9 cellular contexts compared by ENCODE assay signal in genomic region chr3:41202075-41202833, GRCh38. TPM values are rescaled to one million over a fixed set of nuclear protein-coding genes. Genes with fewer than 3 reads are reported as not detected.
DNase-seq lines count a peak whose midpoint lies in the region; ATAC-seq and TF ChIP-seq lines count a peak whose summit lies in the region.
"Had no signal": no experiment of that assay in that cellular context is flagged by ENCODE, and none has a peak within 500 bp of the region (broad histone marks: within the 10 kb centered on the region; RNA-seq: fewer than 3 reads in every experiment).

No MANE protein-coding gene starts in this region.

- H3K27me3 ChIP-seq in kidney epithelial cell (ENCODE audit: control insufficient read depth, insufficient read depth, low read length): no peaks in the 10 kb centered on the region
- no peaks in the 10 kb centered on the region for H3K27me3 ChIP-seq in thyroid gland

- no peak for DNase-seq in activated T-cell treated with anti-CD3 and anti-CD28 coated beads, Interleukin-2, amount 50 U/mL, for 4 hours
- DNase-seq in activated T-cell treated with anti-CD3 and anti-CD28 coated beads, Interleukin-2, amount 50 U/mL, for 48 hours: no peak
- DNase-seq in activated naive CD8-positive, alpha-beta T cell treated with anti-CD3 and anti-CD28 coated beads, Interleukin-2, amount 10 ng/mL, durations not matched to agents 7 days and 5 days: no peak
- DNase-seq in kidney epithelial cell (ENCODE audit: low read depth) (no peak), thyroid gland (no peak), dedifferentiated amniotic fluid mesenchymal stem cell (ENCODE audit: extremely low spot score) (no peak), NCI-H146 treated with DMSO at 0.1 percent for 48 hours (lab: John Stamatoyannopoulos, UW; ENCODE audit: unreplicated experiment) (no peak), NCI-H748 treated with DMSO at 0.1 percent for 48 hours (lab: John Stamatoyannopoulos, UW) (no peak)
- DNase-seq: NK-92 treated with Interleukin-12 subunit alpha and Interleukin-12 subunit beta, amount 100 ng/mL, for 24 hours had no signal

- TF ChIP-seq CTCF in kidney epithelial cell (IDR thresholded peaks at IDR 0.05; ENCODE audit: insufficient read depth, low read length, poor library complexity, severe bottlenecking) (no peak), thyroid gland (IDR thresholded peaks at IDR 0.05) (no peak)

- no peak overlapping the region for H3K27ac Mint-ChIP-seq in activated naive CD8-positive, alpha-beta T cell treated with anti-CD3 and anti-CD28 coated beads, Interleukin-2, amount 10 ng/mL, durations not matched to agents 7 days and 5 days

- POLR2A ChIA-PET in activated naive CD8-positive, alpha-beta T cell treated with anti-CD3 and anti-CD28 coated beads, Interleukin-2, amount 10 ng/mL, durations not matched to agents 7 days and 5 days (lab: Charles Lee): interaction anchor here (0.7 kb wide), 1 partner anchor 234 kb away, joined by 4 read pairs; no protein-coding TSS in a partner anchor

- H3K4me1 ChIP-seq in thyroid gland: peaks cover 48 to 54% of the 10 kb centered on the region in 2 donors

- H3K36me3 Mint-ChIP-seq in activated T-cell treated with anti-CD3 and anti-CD28 coated beads, Interleukin-2, amount 50 U/mL, for 4 hours (ENCODE audit: insufficient read depth): peaks cover 5% of the 10 kb centered on the region
- H3K36me3 Mint-ChIP-seq in activated naive CD8-positive, alpha-beta T cell treated with anti-CD3 and anti-CD28 coated beads, Interleukin-2, amount 10 ng/mL, durations not matched to agents 7 days and 5 days: peaks cover 4% of the 10 kb centered on the region

- H3K27ac ChIP-seq in thyroid gland: peak overlapping the region; percentile 99

- no peaks in the 10 kb centered on the region for H3K27me3 Mint-ChIP-seq in activated T-cell treated with anti-CD3 and anti-CD28 coated beads, Interleukin-2, amount 50 U/mL, for 4 hours (ENCODE audit: low read depth)
- peaks cover 3% of the 10 kb centered on the region for H3K27me3 Mint-ChIP-seq in activated naive CD8-positive, alpha-beta T cell treated with anti-CD3 and anti-CD28 coated beads, Interleukin-2, amount 10 ng/mL, durations not matched to agents 7 days and 5 days

- H3K9me3 Mint-ChIP-seq in activated T-cell treated with anti-CD3 and anti-CD28 coated beads, Interleukin-2, amount 50 U/mL, for 4 hours: no peaks in the 10 kb centered on the region
- H3K9me3 Mint-ChIP-seq in activated naive CD8-positive, alpha-beta T cell treated with anti-CD3 and anti-CD28 coated beads, Interleukin-2, amount 10 ng/mL, durations not matched to agents 7 days and 5 days: no peaks in the 10 kb centered on the region

- H3K4me3 ChIP-seq in kidney epithelial cell (ENCODE audit: low read depth, low read length) (peak overlapping the region; percentile 99), thyroid gland (replicated peaks in 1 of 3) (peak overlapping the region in 1 of 3 donors; percentile 97)

- H3K36me3 ChIP-seq in kidney epithelial cell (ENCODE audit: control insufficient read depth, insufficient read depth, low read length) (no peaks in the 10 kb centered on the region), thyroid gland (no peaks in the 10 kb centered on the region)

- intact Hi-C loops in thyroid gland (cut with DNase I): loop anchor here (10.0 kb wide), 1 partner anchor 617 kb away; no protein-coding TSS in a partner anchor

- H3K4me3 Mint-ChIP-seq in activated T-cell treated with anti-CD3 and anti-CD28 coated beads, Interleukin-2, amount 50 U/mL, for 4 hours: peak overlapping the region; percentile 92
- peak overlapping the region; percentile 65 for H3K4me3 Mint-ChIP-seq in activated naive CD8-positive, alpha-beta T cell treated with anti-CD3 and anti-CD28 coated beads, Interleukin-2, amount 10 ng/mL, durations not matched to agents 7 days and 5 days

- no peaks in the 10 kb centered on the region for H3K9me3 ChIP-seq in thyroid gland

- no peak for ATAC-seq in activated T-cell treated with anti-CD3 and anti-CD28 coated beads, Interleukin-2, amount 50 U/mL, for 4 hours
- no peak for ATAC-seq in activated naive CD8-positive, alpha-beta T cell treated with anti-CD3 and anti-CD28 coated beads, Interleukin-2, amount 10 ng/mL, durations not matched to agents 7 days and 5 days (ENCODE audit: low read depth)

- peaks cover 67% of the 10 kb centered on the region for H3K4me1 Mint-ChIP-seq in activated T-cell treated with anti-CD3 and anti-CD28 coated beads, Interleukin-2, amount 50 U/mL, for 4 hours (ENCODE audit: low read depth)
- peaks cover 28% of the 10 kb centered on the region for H3K4me1 Mint-ChIP-seq in activated naive CD8-positive, alpha-beta T cell treated with anti-CD3 and anti-CD28 coated beads, Interleukin-2, amount 10 ng/mL, durations not matched to agents 7 days and 5 days

- no peak for TF ChIP-seq POLR2A in thyroid gland (IDR thresholded peaks at IDR 0.05)

- 18 to 25% methylated on average over 5 of the region's 5 CpGs for whole genome bisulfite sequencing in thyroid gland, 2 donors

RNA-seq across cellular contexts. Expression of gene CTNNB1, which starts 2.9 kb away (rescaled TPM):
- 100 to 1,000 TPM; 132 to 190 (median 168) TPM for total RNA-seq in activated T-cell treated with anti-CD3 and anti-CD28 coated beads, Interleukin-2, amount 50 U/mL, for 4 hours
- total RNA-seq in activated naive CD8-positive, alpha-beta T cell treated with anti-CD3 and anti-CD28 coated beads, Interleukin-2, amount 10 ng/mL, durations not matched to agents 7 days and 5 days: 100 to 1,000 TPM; 135 to 139 TPM
- 406 and 416 TPM in 2 replicates for total RNA-seq in kidney epithelial cell
- total RNA-seq in thyroid gland: 100 to 1,000 TPM; 454 to 784 (median 579) TPM
